Comparison of ENCODE assay signal across 20 cellular contexts in genomic region chr2:69081001-69081400, GRCh38.
DNase-seq lines count a peak whose midpoint lies in the region; ATAC-seq, FAIRE-seq and TF ChIP-seq lines count a peak whose summit lies in the region.
"Had no signal": no experiment of that assay in that cellular context is flagged by ENCODE, and none has a peak within 500 bp of the region (broad histone marks: within the 10 kb centered on the region; RNA-seq: fewer than 3 reads in every experiment).

No MANE protein-coding gene starts in this region.

- TF ChIP-seq POLR2A in K562 (conservative IDR thresholded peaks at IDR 0.05) (no peak), uterus (IDR thresholded peaks at IDR 0.05) (no peak)

- WGBS in K562 (ENCODE audit: insufficient coverage, low coverage, missing lambda C conversion rate), result 3% methylated on average over 3 of the region's 3 CpGs

- POLR2A ChIA-PET in K562 (lab: Yijun Ruan, JAX), result interaction anchor here (1.2 kb wide), 1 partner anchor 17 kb away, joined by 3 read pairs; no protein-coding TSS in a partner anchor

- no peak for TF ChIP-seq RAD21 in K562 (CRISPR knock-in tag; conservative IDR thresholded peaks at IDR 0.05 in 1 of 2, IDR thresholded peaks at IDR 0.05 in 1 of 2)

- H3K4me3 ChIP-seq in right atrium auricular region (no peak overlapping the region), K562 (no peak overlapping the region), uterus (no peak overlapping the region)
- H3K4me3 ChIP-seq: SJSA1 had no signal

- peak; percentile 16 for DNase-seq in DMS53 (lab: John Stamatoyannopoulos, UW)
- DNase-seq in DMS53 treated with DMSO at 0.1 percent for 48 hours (lab: John Stamatoyannopoulos, UW; ENCODE audit: unreplicated experiment), result no peak
- no peak for DNase-seq in right atrium auricular region (ENCODE audit: low spot score)
- DNase-seq in cardiac septum (ENCODE audit: low spot score), result no peak
- no peak for DNase-seq in K562 (ENCODE audit: extremely low read depth in 1 of 4, low spot score in 3 of 4)
- no peak for DNase-seq in uterus
- DNase-seq in ecto neural progenitor cell (ENCODE audit: low spot score), result no peak
- no peak for DNase-seq in stimulated activated naive B cell treated with anti-CD40 and anti-IgM and Interleukin-4, amounts not matched to agents 10 μg/mL and 1 μg/mL and 100 μg/mL, for 72 hours
- DNase-seq: CD4-positive, CD25-positive, alpha-beta regulatory T cell; COR-L47; DMS 273 treated with DMSO at 0.1 percent for 48 hours; GDM1; NCI-H1092; NCI-H146; NCI-H2081 had no signal

- H3K9me3 ChIP-seq in right atrium auricular region (no peaks in the 10 kb centered on the region), K562 (replicated peaks; ENCODE audit: control insufficient read depth, insufficient read depth, low read depth, low read length) (no peaks in the 10 kb centered on the region), uterus (no peaks in the 10 kb centered on the region)
- H3K9me3 ChIP-seq: SJSA1 had no signal

- no peak for FAIRE-seq in K562 (lab: Jason Lieb, UNC)
- FAIRE-seq: H54 had no signal

- peaks cover 3 to 9% of the 10 kb centered on the region in 2 donors for H3K4me1 Mint-ChIP-seq in stimulated activated naive B cell treated with anti-CD40 and anti-IgM and Interleukin-4, amounts not matched to agents 10 μg/mL and 1 μg/mL and 100 μg/mL, for 72 hours
- H3K4me1 Mint-ChIP-seq: B cell; CD4-positive, CD25-positive, alpha-beta regulatory T cell had no signal

- H3K4me2 ChIP-seq in K562 (ENCODE audit: insufficient read depth, low read length), result no peak overlapping the region
- H3K4me2 ChIP-seq: KMS-11 had no signal

- peaks cover 14 to 21% of the 10 kb centered on the region in 2 donors for H3K27me3 Mint-ChIP-seq in stimulated activated naive B cell treated with anti-CD40 and anti-IgM and Interleukin-4, amounts not matched to agents 10 μg/mL and 1 μg/mL and 100 μg/mL, for 72 hours

- ATAC-seq in K562, result no peak
- no peak for ATAC-seq in stimulated activated naive B cell treated with anti-CD40 and anti-IgM and Interleukin-4, amounts not matched to agents 10 μg/mL and 1 μg/mL and 100 μg/mL, for 72 hours (replicated peaks)

- CTCF ChIA-PET in K562 (lab: Yijun Ruan, JAX; ENCODE audit: low intra/inter-chr PET ratio), result no interaction called here

- in situ Hi-C loops in K562 (cut with MboI), result no loop called here

- H4K20me1 ChIP-seq in K562 (replicated peaks; ENCODE audit: control insufficient read depth, insufficient read depth, low read length), result 0 out of 2 replicates have a peak, but pooled peaks cover 3% of the 10 kb centered on the region

- H3K27ac ChIP-seq in right atrium auricular region (peak overlapping the region; percentile 8 to 49), K562 (ENCODE audit: extremely low read depth, low read depth, low read length) (no peak overlapping the region), uterus (peak overlapping the region; percentile 23 to 57)
- H3K27ac ChIP-seq: 22Rv1, KMS-11 had no signal

- H3K9ac ChIP-seq in K562 (ENCODE audit: insufficient read depth in 1 of 2, low read depth in 2 of 2, low read length in 2 of 2), result no peak overlapping the region
- H3K9ac ChIP-seq: KMS-11 had no signal

- peaks cover 0 to 17% of the 10 kb centered on the region in 2 donors for H3K4me1 ChIP-seq in right atrium auricular region
- H3K4me1 ChIP-seq in K562 (replicated peaks in 1 of 2; ENCODE audit: control insufficient read depth in 2 of 2, insufficient read depth in 2 of 2, low read length in 2 of 2), result 0 out of 5 replicates have a peak, but pooled peaks cover 0 to 10% of the 10 kb centered on the region in 2 experiments
- no peaks in the 10 kb centered on the region for H3K4me1 ChIP-seq in uterus

- H3K36me3 Mint-ChIP-seq in stimulated activated naive B cell treated with anti-CD40 and anti-IgM and Interleukin-4, amounts not matched to agents 10 μg/mL and 1 μg/mL and 100 μg/mL, for 72 hours, result no peaks in the 10 kb centered on the region
- H3K36me3 Mint-ChIP-seq: CD4-positive, CD25-positive, alpha-beta regulatory T cell had no signal

- H3K4me3 Mint-ChIP-seq in stimulated activated naive B cell treated with anti-CD40 and anti-IgM and Interleukin-4, amounts not matched to agents 10 μg/mL and 1 μg/mL and 100 μg/mL, for 72 hours, result no peak overlapping the region
- H3K4me3 Mint-ChIP-seq: B cell; CD4-positive, CD25-positive, alpha-beta regulatory T cell had no signal

- H3K79me2 ChIP-seq in K562 (ENCODE audit: control insufficient read depth, insufficient read depth, low read length), result no peaks in the 10 kb centered on the region

- BruUV-seq in K562 (replicated peaks; lab: Mats Ljungman, UMichigan), result no TSS peak

- intact Hi-C loops in cardiac septum (cut with DNase I) (loop anchor here (5.0 kb wide), 1 partner anchor 81 kb away; no protein-coding TSS in a partner anchor), K562 (cut with micrococcal nuclease) (no loop called here), uterus (cut with DNase I; ENCODE audit: low total_unique reads) (no loop called here)

- H2AFZ ChIP-seq in K562 (ENCODE audit: low read depth, low read length), result no peak overlapping the region

- TF ChIP-seq EP300 in K562 (IDR thresholded peaks at IDR 0.05; ENCODE audit: low read length), result no peak

- no peaks in the 10 kb centered on the region for H3K36me3 ChIP-seq in right atrium auricular region
- no peaks in the 10 kb centered on the region for H3K36me3 ChIP-seq in K562 (ENCODE audit: control insufficient read depth, insufficient read depth, low read length)
- no peaks in the 10 kb centered on the region for H3K36me3 ChIP-seq in uterus

- H3K27me3 ChIP-seq in right atrium auricular region (no peaks in the 10 kb centered on the region), K562 (ENCODE audit: control insufficient read depth in 2 of 2, insufficient read depth in 2 of 2, low read length in 2 of 2) (peaks cover 5 to 23% of the 10 kb centered on the region in 2 experiments; a peak in 2 of 5 replicates), uterus (no peaks in the 10 kb centered on the region)
- H3K27me3 ChIP-seq: SJSA1 had no signal

- TF ChIP-seq CTCF in right atrium auricular region (IDR thresholded peaks at IDR 0.05) (no peak), K562 (IDR thresholded peaks at IDR 0.05 in 2 of 3, conservative IDR thresholded peaks at IDR 0.05 in 1 of 3; ENCODE audit: insufficient read depth in 2 of 3, low read depth in 1 of 3, low read length in 3 of 3) (no peak), uterus (IDR thresholded peaks at IDR 0.05) (no peak)

- H3K9me1 ChIP-seq in K562 (ENCODE audit: control insufficient read depth, insufficient read depth, low read length), result no peaks in the 10 kb centered on the region

- H3K9me3 Mint-ChIP-seq in stimulated activated naive B cell treated with anti-CD40 and anti-IgM and Interleukin-4, amounts not matched to agents 10 μg/mL and 1 μg/mL and 100 μg/mL, for 72 hours, result no peaks in the 10 kb centered on the region
- H3K9me3 Mint-ChIP-seq: CD4-positive, CD25-positive, alpha-beta regulatory T cell had no signal

- no peak overlapping the region for H3K27ac Mint-ChIP-seq in stimulated activated naive B cell treated with anti-CD40 and anti-IgM and Interleukin-4, amounts not matched to agents 10 μg/mL and 1 μg/mL and 100 μg/mL, for 72 hours
- H3K27ac Mint-ChIP-seq: B cell had no signal

TF ChIP-seq in K562, 482 proteins besides CTCF, POLR2A, EP300 and RAD21:
- TF ChIP-seq CXXC5 (CRISPR knock-in tag; IDR thresholded peaks at IDR 0.05), result no peak
- TF ChIP-seq RBM25 (IDR thresholded peaks at IDR 0.05; ENCODE audit: low read depth, low read length, severe bottlenecking), result peak; percentile 65
TF ChIP-seq in K562: peak in this region for 1.
